ENCODE assay signal across 25 cellular contexts in genomic region chr14:100041274-100041673, GRCh38.
"Had no signal": no experiment of that assay in that cellular context is flagged by ENCODE, and none has a peak within 500 bp of the region (broad histone marks: within the 10 kb centered on the region; RNA-seq: fewer than 3 reads in every experiment).

No MANE protein-coding gene starts in this region.

- H3K9me3 ChIP-seq: left lung, ovary, prostate gland, thyroid gland, uterus had no signal

- H2AFZ ChIP-seq: hepatocyte had no signal

- H3K4me3 ChIP-seq: hepatocyte, left lung, lung, ovary, prostate gland, thyroid gland, uterus had no signal

- H3K4me2 ChIP-seq: hepatocyte had no signal

- DNase-seq: activated CD4-positive, alpha-beta T cell treated with anti-CD3 and anti-CD28 coated beads for 4 hours; activated CD4-positive, alpha-beta T cell treated with anti-CD3 and anti-CD28 coated beads, Interleukin-2, amount 50 U/mL, for 48 hours; activated CD4-positive, CD25-positive, alpha-beta regulatory T cell; activated naive CD4-positive, alpha-beta T cell treated with Interleukin-2 at 50 U/mL for 16 hours; activated naive CD8-positive, alpha-beta T cell treated with anti-CD3 and anti-CD28 coated beads for 36 hours; activated T-cell treated with anti-CD3 and anti-CD28 coated beads, Interleukin-2, amount 50 U/mL, for 48 hours; effector memory CD8-positive, alpha-beta T cell; glutamatergic neuron; kidney glomerular epithelial cell; left lung; naive thymus-derived CD8-positive, alpha-beta T cell; ovary; stimulated activated CD4-positive, alpha-beta T cell treated with anti-CD3 and anti-CD28 coated beads, Interleukin-12 subunit alpha, Interleukin-12 subunit beta, amount 100 ng/mL, for 4 hours; stimulated activated CD4-positive, alpha-beta T cell treated with anti-CD3 and anti-CD28 coated beads, Interleukin-4, amount 100 ng/mL, for 4 hours; substantia nigra; thyroid gland; uterus had no signal

- FAIRE-seq: astrocyte, colon, endothelial cell of umbilical vein, frontal cortex had no signal

- H3K27ac ChIP-seq: hepatocyte, left lung, ovary, prostate gland, thyroid gland, uterus had no signal

- ATAC-seq: effector memory CD8-positive, alpha-beta T cell; esophagus mucosa; left lung; naive thymus-derived CD8-positive, alpha-beta T cell had no signal

- H3K27me3 ChIP-seq: hepatocyte, left lung, ovary, thyroid gland, uterus had no signal

- H3K36me3 ChIP-seq: left lung, ovary, prostate gland, thyroid gland, uterus had no signal
